ENCODE assay signal across 16 cellular contexts in the genomic region with DNA sequence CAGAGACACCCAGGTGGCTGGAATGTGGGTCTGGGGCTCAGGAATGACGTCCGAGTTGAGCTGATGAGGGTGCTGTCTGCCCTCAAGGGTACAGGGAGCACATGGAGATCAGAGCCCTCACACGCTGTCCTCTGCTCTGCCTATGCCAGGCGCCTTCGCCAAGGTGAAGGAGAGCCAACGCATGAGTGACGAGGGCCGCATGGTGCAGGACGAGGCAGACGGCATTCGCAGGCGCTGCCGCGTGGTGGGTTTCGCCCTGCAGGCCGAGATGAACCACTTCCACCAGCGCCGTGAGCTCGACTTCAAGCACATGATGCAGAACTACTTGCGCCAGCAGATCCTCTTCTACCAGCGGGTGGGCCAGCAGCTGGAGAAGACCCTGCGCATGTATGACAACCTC.
"Had no signal": no experiment of that assay in that cellular context is flagged by ENCODE, and none has a peak within 500 bp of the region (broad histone marks: within the 10 kb centered on the region; RNA-seq: fewer than 3 reads in every experiment).

No MANE protein-coding gene starts in this region.

- H3K9me3 Mint-ChIP-seq: dendritic cell treated with granulocyte-macrophage colony-stimulating factor and Interleukin-4, amounts not matched to agents 40 ng/mL and 50 ng/mL, for 4 days; effector memory CD8-positive, alpha-beta T cell; immature natural killer cell; nephron had no signal

- DNase-seq: cerebellar nuclear complex; effector memory CD8-positive, alpha-beta T cell; erythroblast; foreskin keratinocyte; immature natural killer cell; left cardiac atrium; left ventricle myocardium superior; mesenchymal stem cell; midbrain; small intestine; stimulated activated CD4-positive, alpha-beta T cell treated with anti-CD3 and anti-CD28 coated beads, Interleukin-12 subunit alpha, Interleukin-12 subunit beta, amount 100 ng/mL, for 4 hours; stimulated activated naive CD4-positive, alpha-beta T cell treated with Interleukin-2 at 50 U/mL for 16 hours; thyroid gland had no signal

- H3K27me3 Mint-ChIP-seq: dendritic cell treated with granulocyte-macrophage colony-stimulating factor and Interleukin-4, amounts not matched to agents 40 ng/mL and 50 ng/mL, for 4 days; effector memory CD8-positive, alpha-beta T cell had no signal

- H3K4me3 ChIP-seq: lung, thyroid gland had no signal

- H3K9me3 ChIP-seq: thyroid gland had no signal

- H3K27me3 ChIP-seq: foreskin keratinocyte, thyroid gland had no signal

- H3K4me3 Mint-ChIP-seq: dendritic cell treated with granulocyte-macrophage colony-stimulating factor and Interleukin-4, amounts not matched to agents 40 ng/mL and 50 ng/mL, for 4 days; effector memory CD8-positive, alpha-beta T cell; immature natural killer cell; nephron had no signal

- H3K27ac Mint-ChIP-seq: dendritic cell treated with granulocyte-macrophage colony-stimulating factor and Interleukin-4, amounts not matched to agents 40 ng/mL and 50 ng/mL, for 4 days; effector memory CD8-positive, alpha-beta T cell; immature natural killer cell had no signal

- ATAC-seq: effector memory CD8-positive, alpha-beta T cell; foreskin keratinocyte; left cardiac atrium; left ventricle myocardium superior had no signal

- H3K27ac ChIP-seq: foreskin keratinocyte, thyroid gland had no signal
